ENCODE assay signal across 23 cellular contexts in genomic region chr3:189606774-189607173, GRCh38. TPM values are rescaled to one million over a fixed set of nuclear protein-coding genes. Genes with fewer than 3 reads are reported as not detected.
"Had no signal": no experiment of that assay in that cellular context is flagged by ENCODE, and none has a peak within 500 bp of the region (broad histone marks: within the 10 kb centered on the region; RNA-seq: fewer than 3 reads in every experiment).

No MANE protein-coding gene starts in this region.

- H3K36me3 Mint-ChIP-seq: brain had no signal

- H3K4me2 ChIP-seq: PC-9 had no signal

- H3K27ac Mint-ChIP-seq: activated B cell treated with CpG ODN at 0.5 μM for 24 hours; activated CD4-positive, alpha-beta memory T cell treated with anti-CD3 and anti-CD28 coated beads, Interleukin-2, amount 10 ng/mL, durations not matched to agents 7 days and 5 days; activated naive CD8-positive, alpha-beta T cell; brain; T-helper 17 cell had no signal

- DNase-seq: activated B cell treated with CpG ODN at 0.5 μM for 24 hours; activated CD4-positive, alpha-beta memory T cell treated with anti-CD3 and anti-CD28 coated beads, Interleukin-2, amount 10 ng/mL, durations not matched to agents 7 days and 5 days; activated CD4-positive, alpha-beta T cell treated with anti-CD3 and anti-CD28 coated beads for 1 hour; activated CD4-positive, alpha-beta T cell treated with anti-CD3 and anti-CD28 coated beads, Interleukin-2, amount 50 U/mL, for 1 hour; activated effector memory CD4-positive, alpha-beta T cell treated with Interleukin-2 at 50 U/mL for 16 hours; activated naive CD4-positive, alpha-beta T cell; activated T-cell treated with anti-CD3 and anti-CD28 coated beads for 4 hours; amygdala; KG1; NCI-H1048; NCI-H146; NCI-H187 treated with DMSO at 0.1 percent for 48 hours; NCI-H2107; NCI-H510A treated with DMSO at 0.1 percent for 48 hours; NCI-H69; PC-9; SIG-M5; T-helper 17 cell; T-helper 9 cell had no signal

- ATAC-seq: T-helper 17 cell had no signal

- H3K4me3 ChIP-seq: PC-9 had no signal

- FAIRE-seq: astrocyte had no signal

- H3K27ac ChIP-seq: PC-9 had no signal

- H2AFZ ChIP-seq: PC-9 had no signal

RNA-seq across cellular contexts. Expression of gene TP63, which starts 24.4 kb away (rescaled TPM):
- total RNA-seq: M059J had no signal
